ENCODE assay signal across 8 cellular contexts in genomic region chr13:39415403-39415802, GRCh38.
DNase-seq lines count a peak whose midpoint lies in the region; ATAC-seq and TF ChIP-seq lines count a peak whose summit lies in the region.

No MANE protein-coding gene starts in this region.

- no peak for ATAC-seq in GM18505 (IDR thresholded peaks at IDR 0.05; ENCODE audit: unreplicated experiment)
- no peak for ATAC-seq in HG03095 (IDR thresholded peaks at IDR 0.05; ENCODE audit: unreplicated experiment)
- no peak for ATAC-seq in GM18909 (IDR thresholded peaks at IDR 0.05; ENCODE audit: poor library complexity, unreplicated experiment)

- peaks cover 91% of the 10 kb centered on the region for H3K4me1 Mint-ChIP-seq in brain

- H3K27me3 ChIP-seq in kidney epithelial cell (ENCODE audit: control insufficient read depth, insufficient read depth, low read length): no peaks in the 10 kb centered on the region

- no peak overlapping the region for H3K4me3 ChIP-seq in kidney epithelial cell (ENCODE audit: low read depth, low read length)

- peak overlapping the region in 4 of 5 experiments; percentile 4 to 57 (median 51) for H3K4me3 Mint-ChIP-seq in brain

- H3K36me3 Mint-ChIP-seq in brain: no peaks in the 10 kb centered on the region

- DNase-seq in COR-L47 (lab: John Stamatoyannopoulos, UW) (peak; percentile 39), M059J (ENCODE audit: low read depth) (peak; percentile 48), kidney epithelial cell (ENCODE audit: low read depth) (no peak), NCI-H2227 (lab: John Stamatoyannopoulos, UW; ENCODE audit: unreplicated experiment) (no peak)

- no peaks in the 10 kb centered on the region for H3K27me3 Mint-ChIP-seq in brain

- no peak for TF ChIP-seq POLR2A in GM18505 (IDR thresholded peaks at IDR 0.05; ENCODE audit: borderline replicate concordance, extremely low read depth, insufficient read depth, insufficient read length)

- no peaks in the 10 kb centered on the region for H3K36me3 ChIP-seq in kidney epithelial cell (ENCODE audit: control insufficient read depth, insufficient read depth, low read length)

- no peaks in the 10 kb centered on the region for H3K9me3 Mint-ChIP-seq in brain

- H3K27ac Mint-ChIP-seq in brain: peak overlapping the region in 4 of 5 experiments; percentile 10 to 90 (median 34)

- TF ChIP-seq CTCF in brain (conservative IDR thresholded peaks at IDR 0.05) (peak; percentile 34 to 53), kidney epithelial cell (IDR thresholded peaks at IDR 0.05; ENCODE audit: insufficient read depth, low read length, poor library complexity, severe bottlenecking) (peak; percentile 64)

Comparison
In these comparisons a context has a peak if more than half of its experiments do, and no peak if none do; other contexts are left out.
1. DNase-seq: peak in COR-L47 (single experiment) and M059J (single experiment); none in kidney epithelial cell (single experiment) and NCI-H2227 (single experiment).